In the genomic region with DNA sequence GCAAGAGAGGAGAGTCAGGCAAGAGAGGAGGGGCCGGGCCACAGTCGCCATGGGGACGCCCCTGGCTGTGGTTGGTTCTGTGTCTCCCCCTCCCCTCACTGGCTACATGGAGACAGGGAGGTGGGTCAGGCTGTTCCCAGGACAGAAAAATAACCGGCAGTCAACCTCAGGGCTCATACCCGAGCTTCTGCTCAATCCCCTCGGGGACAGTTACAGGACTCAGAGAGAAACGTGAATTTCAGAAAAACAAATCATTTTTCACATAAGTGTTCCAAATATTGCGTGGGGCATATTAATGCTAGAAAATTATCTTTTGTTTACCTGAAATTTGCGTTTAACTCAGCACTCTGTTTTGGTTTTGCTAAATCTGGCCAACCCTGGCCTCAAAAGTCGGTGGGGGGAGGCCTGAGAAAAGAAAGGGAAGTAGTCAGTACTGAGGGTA, we compare ENCODE assay signal across 16 cellular contexts. TPM values are rescaled to one million over a fixed set of nuclear protein-coding genes. Genes with fewer than 3 reads are reported as not detected.
DNase-seq lines count a peak whose midpoint lies in the region; ATAC-seq, FAIRE-seq and TF ChIP-seq lines count a peak whose summit lies in the region.
"Had no signal": no experiment of that assay in that cellular context is flagged by ENCODE, and none has a peak within 500 bp of the region (broad histone marks: within the 10 kb centered on the region; RNA-seq: fewer than 3 reads in every experiment).

No MANE protein-coding gene starts in this region.

- FAIRE-seq in GM12878 (lab: Jason Lieb, UNC), result no peak

- RAD21 ChIA-PET in GM12878 (lab: Charles Lee; ENCODE audit: unreplicated experiment), result interaction anchor here (0.7 to 3.7 kb wide), 4 partner anchors 15 to 556 kb away, joined by 3 to 27 read pairs (median 4); partner anchors contain the start of gene CDC42EP4

- CTCF ChIA-PET in SK-N-SH (lab: Yijun Ruan, JAX) (interaction anchor here (0.9 to 4.1 kb wide), 13 partner anchors 17 to 95 kb away, joined by 3 to 19 read pairs (median 4); no protein-coding TSS in a partner anchor), GM12878 (lab: Yijun Ruan, JAX) (interaction anchor here (1.6 to 2.4 kb wide), 2 partner anchors 15 to 26 kb away, joined by 4 to 8 read pairs; no protein-coding TSS in a partner anchor)

- POLR2A ChIA-PET in SK-N-SH (lab: Yijun Ruan, JAX), result interaction anchor here (0.6 to 1.2 kb wide), 2 partner anchors 27 to 76 kb away, joined by 3 read pairs; no protein-coding TSS in a partner anchor
- POLR2A ChIA-PET in GM12878 (lab: Charles Lee), result interaction anchor here (1.4 to 3.1 kb wide), 4 partner anchors 13 to 31 kb away, joined by 3 to 20 read pairs (median 12); partner anchors contain the start of gene CDC42EP4

- H3F3A ChIP-seq in SK-N-SH (replicated peaks; ENCODE audit: insufficient read depth), result no peaks in the 10 kb centered on the region

- peak overlapping the region in 1 of 2 experiments; percentile 74; a peak in 2 of 4 replicates for H3K27ac ChIP-seq in SK-N-SH (ENCODE audit: low read depth in 2 of 2, low read length in 1 of 2)
- peak overlapping the region; percentile 20 for H3K27ac ChIP-seq in GM12878 (ENCODE audit: control insufficient read depth, insufficient read depth)
- peak overlapping the region; percentile 57 to 99 (median 77) for H3K27ac ChIP-seq in tibial nerve
- H3K27ac ChIP-seq in thyroid gland, result no peak overlapping the region
- H3K27ac ChIP-seq: psoas muscle had no signal

- ATAC-seq in SK-N-SH treated with all-trans-retinoic acid at 6 μM for 48 hours (no peak; the same call in 2 of the 3 replicates), GM12878 (peak; percentile 30)
- ATAC-seq: esophagus mucosa, psoas muscle had no signal

- H3K79me2 ChIP-seq in SK-N-SH (ENCODE audit: insufficient read depth) (peaks cover 50% of the 10 kb centered on the region), GM12878 (ENCODE audit: control insufficient read depth, insufficient read depth, low read length) (no peaks in the 10 kb centered on the region)

- DNase-seq in SK-N-SH (peak; percentile 92), GM12878 (ENCODE audit: low read depth, low spot score) (no peak), left kidney (ENCODE audit: low read depth, low spot score) (peak; percentile 91), tibial nerve (ENCODE audit: low spot score in 2 of 2) (peak; percentile 64 to 76), thyroid gland (no peak), HT-29 (ENCODE audit: low spot score) (no peak)
- DNase-seq in stimulated activated CD4-positive, alpha-beta T cell treated with anti-CD3 and anti-CD28 coated beads, Interleukin-15, amount 100 ng/mL, for 24 hours, result no peak
- DNase-seq: ACHN; activated CD8-positive, alpha-beta memory T cell treated with anti-CD3 and anti-CD28 coated beads, Interleukin-2, amount 50 U/mL, for 4 hours; Karpas-422; NCI-H774 had no signal

- in situ Hi-C loops in GM12878 (cut with MboI), result no loop called here

- SMC1A ChIA-PET in GM12878 (lab: Charles Lee; ENCODE audit: uncharacterized antibody, unreplicated experiment), result interaction anchor here (1.4 to 5.6 kb wide), 4 partner anchors 13 to 119 kb away, joined by 3 to 29 read pairs (median 16); partner anchors contain the start of genes CDC42EP4 and SSTR2

- H3K4me2 ChIP-seq in SK-N-SH, result no peak overlapping the region
- H3K4me2 ChIP-seq in GM12878 (ENCODE audit: control insufficient read depth, insufficient read depth), result peak overlapping the region; percentile 21; the same call in 1 of the 2 replicates

- 63% methylated on average over 10 of the region's 10 CpGs for WGBS in SK-N-SH (ENCODE audit: low lambda C conversion rate)
- 11% methylated on average over 10 of the region's 10 CpGs for WGBS in GM12878 (ENCODE audit: insufficient coverage, insufficient replicate concordance, low lambda C conversion rate, missing lambda C conversion rate)
- 34 to 38% methylated on average over 10 of the region's 10 CpGs for WGBS in tibial nerve, 2 donors
- WGBS in thyroid gland, 2 donors, result 66 to 79% methylated on average over 10 of the region's 10 CpGs

- intact Hi-C loops in GM12878 (cut with micrococcal nuclease; ENCODE audit: unreplicated experiment), result loop anchor here (2.0 kb wide), 1 partner anchor 27 kb away; no protein-coding TSS in a partner anchor
- intact Hi-C loops in thyroid gland (cut with DNase I), result no loop called here

- H4K20me1 ChIP-seq in SK-N-SH (ENCODE audit: insufficient read depth) (peaks cover 50% of the 10 kb centered on the region), GM12878 (ENCODE audit: control insufficient read depth, insufficient read depth) (no peaks in the 10 kb centered on the region)

- TF ChIP-seq POLR2A in GM12878 (IDR thresholded peaks at IDR 0.05; ENCODE audit: low read depth, low read length), result no peak
- TF ChIP-seq POLR2A in tibial nerve (IDR thresholded peaks at IDR 0.05), result no peak
- no peak for TF ChIP-seq POLR2A in thyroid gland (IDR thresholded peaks at IDR 0.05)

- BruUV-seq in GM12878 (replicated peaks; lab: Mats Ljungman, UMichigan), result TSS peak; percentile 69

- H3K4me1 ChIP-seq in SK-N-SH (ENCODE audit: control insufficient read depth in 1 of 2, insufficient read depth in 2 of 2, low read depth in 1 of 2, low read length in 1 of 2), result peaks cover 0 to 54% of the 10 kb centered on the region in 2 experiments; a peak in 3 of 4 replicates
- H3K4me1 ChIP-seq in GM12878 (ENCODE audit: control insufficient read depth, insufficient read depth, low read length), result peaks cover 17% of the 10 kb centered on the region
- peaks cover 0 to 93% (median 56%) of the 10 kb centered on the region in 4 donors for H3K4me1 ChIP-seq in tibial nerve
- peaks cover 21 to 60% of the 10 kb centered on the region in 2 donors for H3K4me1 ChIP-seq in thyroid gland

- H3K27me3 ChIP-seq in SK-N-SH (ENCODE audit: insufficient read depth), result no peaks in the 10 kb centered on the region
- H3K27me3 ChIP-seq in GM12878 (replicated peaks in 1 of 2; ENCODE audit: control insufficient read depth in 2 of 2, insufficient read depth in 2 of 2, low read length in 1 of 2), result no peaks in the 10 kb centered on the region
- no peaks in the 10 kb centered on the region for H3K27me3 ChIP-seq in tibial nerve
- no peaks in the 10 kb centered on the region for H3K27me3 ChIP-seq in thyroid gland
- H3K27me3 ChIP-seq: adrenal gland had no signal

- H3K9me3 ChIP-seq in SK-N-SH (no peaks in the 10 kb centered on the region), GM12878 (replicated peaks; ENCODE audit: control insufficient read depth, insufficient read depth, low read length) (no peaks in the 10 kb centered on the region), tibial nerve (no peaks in the 10 kb centered on the region), thyroid gland (no peaks in the 10 kb centered on the region)
- H3K9me3 ChIP-seq: adrenal gland, psoas muscle had no signal

- TF ChIP-seq RAD21 in SK-N-SH (IDR thresholded peaks at IDR 0.05; ENCODE audit: low read length), result no peak
- TF ChIP-seq RAD21 in GM12878 (IDR thresholded peaks at IDR 0.05; ENCODE audit: insufficient read depth, low read depth, low read length), result no peak

- H3K36me3 ChIP-seq in SK-N-SH (replicated peaks in 1 of 2; ENCODE audit: control insufficient read depth in 1 of 2, insufficient read depth in 2 of 2, low read length in 1 of 2), result peaks cover 5 to 22% of the 10 kb centered on the region in 2 experiments
- peaks cover 3 to 11% of the 10 kb centered on the region in 2 experiments; a peak in 2 of 4 replicates for H3K36me3 ChIP-seq in GM12878 (ENCODE audit: control insufficient read depth in 2 of 2, insufficient read depth in 2 of 2, low read length in 1 of 2)
- H3K36me3 ChIP-seq in tibial nerve, result peaks cover 0 to 42% (median 0%) of the 10 kb centered on the region in 3 donors
- H3K36me3 ChIP-seq in thyroid gland, result peaks cover 21 to 23% of the 10 kb centered on the region in 2 donors

- no peak overlapping the region for H3K4me3 ChIP-seq in SK-N-SH (ENCODE audit: low read depth in 2 of 2, low read length in 1 of 2)
- H3K4me3 ChIP-seq in GM12878, result no peak overlapping the region
- no peak overlapping the region for H3K4me3 ChIP-seq in tibial nerve
- H3K4me3 ChIP-seq in thyroid gland (replicated peaks in 1 of 3), result no peak overlapping the region
- H3K4me3 ChIP-seq: adrenal gland, psoas muscle had no signal

- H3K9ac ChIP-seq in SK-N-SH (no peak overlapping the region), GM12878 (ENCODE audit: control insufficient read depth, insufficient read depth, low read length) (0 out of 2 replicates have a peak overlapping the region, but pooled peaks have one; percentile 19)

- TF ChIP-seq CTCF in SK-N-SH (IDR thresholded peaks at IDR 0.05) (no peak), GM12878 (IDR thresholded peaks at IDR 0.05 in 2 of 3, conservative IDR thresholded peaks at IDR 0.05 in 1 of 3; ENCODE audit: control insufficient read depth in 2 of 3, extremely low read depth in 1 of 3, insufficient read depth in 1 of 3, low read depth in 3 of 3, low read length in 3 of 3) (no peak), tibial nerve (IDR thresholded peaks at IDR 0.05) (peak in 1 of 5 experiments; percentile 8), thyroid gland (IDR thresholded peaks at IDR 0.05) (no peak)

- H2AFZ ChIP-seq in SK-N-SH (ENCODE audit: low read depth), result no peak overlapping the region
- H2AFZ ChIP-seq in GM12878 (ENCODE audit: control insufficient read depth, low read depth, low read length), result 0 out of 2 replicates have a peak overlapping the region, but pooled peaks have one; percentile 8

- no peaks in the 10 kb centered on the region for H3K9me2 ChIP-seq in SK-N-SH

- TF ChIP-seq EP300 in SK-N-SH (IDR thresholded peaks at IDR 0.05; ENCODE audit: borderline replicate concordance in 1 of 2, low read depth in 1 of 2, low read length in 1 of 2) (no peak), GM12878 (IDR thresholded peaks at IDR 0.05; ENCODE audit: borderline replicate concordance in 1 of 2, control insufficient read depth in 1 of 2, low read depth in 2 of 2, low read length in 2 of 2) (peak in 1 of 2 experiments; percentile 14; a peak in 1 of 4 replicates), tibial nerve (IDR thresholded peaks at IDR 0.05) (peak in 1 of 2 donors; percentile 69)

RNA-seq across cellular contexts. Expression of gene CPSF4L, which starts 22.2 kb away (rescaled TPM):
- polyA plus RNA-seq in SK-N-SH (2012; rRNA removed) (0.10 TPM in 1 of 2 replicates, not detected in the other), GM12878 (2011; rRNA removed) (not detected in 2 replicates), GM12878 (2014; fragmentation: Illumina TruSeq; extraction: Trizol) (not detected in 2 replicates), GM12878 (2014; fragmentation: Nextera tagmentation; extraction: Ambion mirVana) (not detected), GM12878 (2014; rRNA removed) (not detected in 2 replicates), GM12878 (2016; fragmentation: Nextera tagmentation; extraction: Ambion mirVana) (not detected)
- not detected in 2 replicates for polyA plus RNA-seq in SK-N-SH (2012; cell fraction: cytosol; rRNA removed)
- not detected in 2 replicates for polyA plus RNA-seq in SK-N-SH (2012; cell fraction: nucleus; rRNA removed)
- not detected in 2 replicates for total RNA-seq in GM12878 (2013; cell fraction: nucleolus; rRNA removed)
- total RNA-seq in GM12878 (2014; rRNA removed) (not detected in 2 replicates), GM12878 (2014; rRNA removed; fragmentation: Illumina TruSeq; extraction: Trizol) (not detected in 2 replicates), GM12878 (2021) (not detected in 2 replicates), tibial nerve (not detected), thyroid gland (not detected)
- polyA plus RNA-seq in GM12878 (2011; ENCODE audit: low read depth), result not detected
- polyA plus RNA-seq in GM12878 (2011; cell fraction: cytosol; rRNA removed), result 0.15 TPM in 1 of 2 replicates, not detected in the other
- not detected in 2 replicates for polyA plus RNA-seq in GM12878 (2011; cell fraction: nucleus; rRNA removed)
- not detected in 2 replicates for polyA plus RNA-seq in GM12878 (2012)
- not detected in 2 replicates for polyA minus RNA-seq in GM12878 (2011; rRNA and poly(A)+ RNA removed)
- not detected in 2 replicates for polyA minus RNA-seq in GM12878 (2011; cell fraction: cytosol; rRNA and poly(A)+ RNA removed)
- not detected in 2 replicates for polyA minus RNA-seq in GM12878 (2011; cell fraction: nucleus; rRNA and poly(A)+ RNA removed)
- 0.13 TPM in 1 of 2 replicates, not detected in the other for total RNA-seq in HT-29 (2014; rRNA removed; shearing (Covaris generic))
- total RNA-seq: adrenal gland, Daoy, esophagus mucosa, psoas muscle had no signal
- polyA plus RNA-seq: adrenal gland, psoas muscle had no signal

RNA-seq across cellular contexts. Expression of gene CDC42EP4, which starts 27.9 kb away (rescaled TPM):
- polyA plus RNA-seq in SK-N-SH (2012; rRNA removed) (23.7 and 28.3 TPM in 2 replicates), GM12878 (2011; rRNA removed) (5.9 and 7.1 TPM in 2 replicates), GM12878 (2014; fragmentation: Illumina TruSeq; extraction: Trizol) (1.4 TPM in 2 replicates), GM12878 (2014; fragmentation: Nextera tagmentation; extraction: Ambion mirVana) (under 1 TPM; 0.05 to 0.20 TPM), GM12878 (2014; rRNA removed) (2.5 and 2.8 TPM in 2 replicates), GM12878 (2016; fragmentation: Nextera tagmentation; extraction: Ambion mirVana) (1 to 10 TPM; 3.7 to 3.8 TPM)
- 16.3 and 24.6 TPM in 2 replicates for polyA plus RNA-seq in SK-N-SH (2012; cell fraction: cytosol; rRNA removed)
- 15.8 and 17.1 TPM in 2 replicates for polyA plus RNA-seq in SK-N-SH (2012; cell fraction: nucleus; rRNA removed)
- 31.6 and 35.8 TPM in 2 replicates for total RNA-seq in GM12878 (2013; cell fraction: nucleolus; rRNA removed)
- total RNA-seq in GM12878 (2014; rRNA removed) (2.7 and 3.1 TPM in 2 replicates), GM12878 (2014; rRNA removed; fragmentation: Illumina TruSeq; extraction: Trizol) (0.97 and 1.3 TPM in 2 replicates), GM12878 (2021) (3.0 and 3.5 TPM in 2 replicates), tibial nerve (100 to 1,000 TPM in 3 of 4 donors, 10 to 100 TPM in 1; 93.3 to 121 (median 117) TPM), thyroid gland (100 to 1,000 TPM in 2 of 4 donors, 10 to 100 TPM in 2; 68.7 to 172 (median 97.3) TPM)
- 0.71 TPM for polyA plus RNA-seq in GM12878 (2011; ENCODE audit: low read depth)
- 8.1 and 10.0 TPM in 2 replicates for polyA plus RNA-seq in GM12878 (2011; cell fraction: cytosol; rRNA removed)
- polyA plus RNA-seq in GM12878 (2011; cell fraction: nucleus; rRNA removed), result 11.7 and 13.6 TPM in 2 replicates
- polyA plus RNA-seq in GM12878 (2012), result 1.1 and 2.5 TPM in 2 replicates
- 9.4 and 26.8 TPM in 2 replicates for polyA minus RNA-seq in GM12878 (2011; rRNA and poly(A)+ RNA removed)
- polyA minus RNA-seq in GM12878 (2011; cell fraction: cytosol; rRNA and poly(A)+ RNA removed), result 6.2 and 7.5 TPM in 2 replicates
- 13.8 and 28.0 TPM in 2 replicates for polyA minus RNA-seq in GM12878 (2011; cell fraction: nucleus; rRNA and poly(A)+ RNA removed)
- 98.2 and 109 TPM in 2 replicates for total RNA-seq in HT-29 (2014; rRNA removed; shearing (Covaris generic))

Comparison
In these comparisons a context has a peak if more than half of its experiments do, and no peak if none do; other contexts are left out.
1. DNase-seq: peak in SK-N-SH (single experiment), left kidney (single experiment) and tibial nerve (2 of 2); none in GM12878 (single experiment), stimulated activated CD4-positive, alpha-beta T cell treated with anti-CD3 and anti-CD28 coated beads, Interleukin-15, amount 100 ng/mL, for 24 hours (single experiment), thyroid gland (0 of 2) and HT-29 (single experiment).
2. H3K27ac ChIP-seq: peak in GM12878 (single experiment) and tibial nerve (4 of 4); none in thyroid gland (0 of 3).
3. Of the 26 proteins assayed by ChIP-seq in both GM12878 and SK-N-SH: peak only in GM12878: none; only in SK-N-SH: CHD2; in both: none; in neither: 24; mixed calls (peak in some experiments, not most) for 1.